In genomic region chr17:57097832-57098421, GRCh38 we compare ENCODE assay signal across 8 cellular contexts. TPM values are rescaled to one million over a fixed set of nuclear protein-coding genes. Genes with fewer than 3 reads are reported as not detected.
DNase-seq lines count a peak whose midpoint lies in the region; ATAC-seq and TF ChIP-seq lines count a peak whose summit lies in the region.

No MANE protein-coding gene starts in this region.

- POLR2A ChIA-PET in BJ (lab: Charles Lee) = no interaction called here

- CTCF ChIA-PET in BJ (lab: Yijun Ruan, JAX) = interaction anchor here (0.6 to 1.0 kb wide), 2 partner anchors 11 to 119 kb away, joined by 3 to 4 read pairs; no protein-coding TSS in a partner anchor

- H3K4me3 ChIP-seq in BJ (ENCODE audit: low read depth, low read length) = no peak overlapping the region

- no peaks in the 10 kb centered on the region for H3K27me3 ChIP-seq in BJ (ENCODE audit: control insufficient read depth, insufficient read depth, low read length)

- no peaks in the 10 kb centered on the region for H3K36me3 ChIP-seq in BJ (ENCODE audit: control insufficient read depth, insufficient read depth, low read length)

- no peak for TF ChIP-seq CTCF in BJ (IDR thresholded peaks at IDR 0.05; ENCODE audit: insufficient read depth, low read depth, low read length)

- no peak for ATAC-seq in HG03280 (IDR thresholded peaks at IDR 0.05; ENCODE audit: unreplicated experiment)
- ATAC-seq in GM19023 (IDR thresholded peaks at IDR 0.05; ENCODE audit: unreplicated experiment) = no peak

- DNase-seq in BJ (ENCODE audit: low read depth) = peak; percentile 66
- DNase-seq in NCI-H2196 (lab: John Stamatoyannopoulos, UW; ENCODE audit: unreplicated experiment) = peak; percentile 78
- DNase-seq in dermis microvascular lymphatic vessel endothelial cell (ENCODE audit: low read depth in 2 of 2) = peak; percentile 75 to 81
- peak; percentile 95 for DNase-seq in myocyte (ENCODE audit: low read depth)
- DNase-seq in NCI-H2029 (lab: John Stamatoyannopoulos, UW) = no peak
- no peak for DNase-seq in DMS53 (lab: John Stamatoyannopoulos, UW)

RNA-seq across cellular contexts. Expression of gene AKAP1, which starts 12.9 kb away (rescaled TPM):
- 8.1 and 15.7 TPM in 2 replicates for polyA plus RNA-seq in BJ (2011; rRNA removed)
- 18.9 and 21.2 TPM in 2 replicates for polyA minus RNA-seq in BJ (2011; rRNA and poly(A)+ RNA removed)
- total RNA-seq in dermis microvascular lymphatic vessel endothelial cell (22.1 and 23.3 TPM in 2 replicates), myocyte (47.4 and 49.2 TPM in 2 replicates)
- 24.1 TPM for polyA plus RNA-seq in myocyte (2012)

Comparison
In these comparisons a context has a peak if more than half of its experiments do, and no peak if none do; other contexts are left out.
1. DNase-seq: peak in BJ (single experiment), NCI-H2196 (single experiment), dermis microvascular lymphatic vessel endothelial cell (2 of 2) and myocyte (single experiment); none in NCI-H2029 (single experiment) and DMS53 (single experiment).